ENCODE assay signal across 8 cellular contexts in genomic region chr7:126700807-126701604, GRCh38.
A peak's percentile ranks its signal among the peaks of the same experiment; 100 is the strongest.
DNase-seq lines count a peak whose midpoint lies in the region; ATAC-seq and TF ChIP-seq lines count a peak whose summit lies in the region.

No MANE protein-coding gene starts in this region.

- peaks cover 13% of the 10 kb centered on the region for H3F3A ChIP-seq in smooth muscle cell (ENCODE audit: low read depth)

- H3K9me3 ChIP-seq in smooth muscle cell (replicated peaks; ENCODE audit: low read depth), result no peaks in the 10 kb centered on the region

- ATAC-seq in GM19025 (IDR thresholded peaks at IDR 0.05; ENCODE audit: low read depth, unreplicated experiment) (peak; percentile 80), HG03108 (IDR thresholded peaks at IDR 0.05; ENCODE audit: unreplicated experiment) (peak; percentile 89)
- peak; percentile 100 for ATAC-seq in activated CD4-positive, alpha-beta T cell treated with anti-CD3 and anti-CD28 coated beads for 36 hours

- WGBS in smooth muscle cell (ENCODE audit: low lambda C conversion rate), result under 1% methylated on average over 5 of the region's 5 CpGs

- CTCF ChIA-PET in activated CD4-positive, alpha-beta T cell treated with anti-CD3 and anti-CD28 coated beads for 36 hours (lab: Charles Lee), result interaction anchor here (0.5 to 1.1 kb wide), 2 partner anchors 103 to 293 kb away, joined by 3 read pairs; no protein-coding TSS in a partner anchor

- no peak overlapping the region for H2AFZ ChIP-seq in smooth muscle cell (ENCODE audit: low read depth)

- H3K4me3 ChIP-seq in fibroblast of pulmonary artery (replicated peaks; ENCODE audit: low read depth, low read length) (peak overlapping the region; percentile 1), smooth muscle cell (no peak overlapping the region)

- H3K4me2 ChIP-seq in smooth muscle cell, result peak overlapping the region; percentile 80

- peak overlapping the region; percentile 96 for H3K27ac ChIP-seq in smooth muscle cell (ENCODE audit: low read depth)

- H3K4me1 Mint-ChIP-seq in activated CD4-positive, alpha-beta T cell treated with anti-CD3 and anti-CD28 coated beads for 36 hours, result peaks cover 2% of the 10 kb centered on the region

- POLR2A ChIA-PET in activated CD4-positive, alpha-beta T cell treated with anti-CD3 and anti-CD28 coated beads for 36 hours (lab: Charles Lee), result no interaction called here

- peak overlapping the region; percentile 70 for H3K9ac ChIP-seq in smooth muscle cell (ENCODE audit: low read depth)

- no peaks in the 10 kb centered on the region for H3K36me3 ChIP-seq in smooth muscle cell (ENCODE audit: low read depth)

- no peaks in the 10 kb centered on the region for H4K20me1 ChIP-seq in smooth muscle cell (ENCODE audit: low read depth)

- DNase-seq in CD1c-positive myeloid dendritic cell (ENCODE audit: extremely low spot score) (peak; percentile 91), NCI-H226 (peak; percentile 92), fibroblast of pulmonary artery (ENCODE audit: low read depth) (peak; percentile 96), smooth muscle cell (lab: John Stamatoyannopoulos, UW; ENCODE audit: unreplicated experiment) (peak; percentile 46), amniotic stem cell (lab: John Stamatoyannopoulos, UW) (no peak)
- DNase-seq in activated CD4-positive, alpha-beta T cell treated with anti-CD3 and anti-CD28 coated beads for 36 hours, result peak; percentile 83

- TF ChIP-seq CTCF in fibroblast of pulmonary artery (IDR thresholded peaks at IDR 0.05; ENCODE audit: low read length, missing control alignments) (no peak), smooth muscle cell (IDR thresholded peaks at IDR 0.05; ENCODE audit: borderline replicate concordance, insufficient read depth, poor library complexity, severe bottlenecking) (no peak)

- H3K4me1 ChIP-seq in smooth muscle cell (ENCODE audit: low read depth), result peaks cover 12% of the 10 kb centered on the region

- H3K27ac Mint-ChIP-seq in activated CD4-positive, alpha-beta T cell treated with anti-CD3 and anti-CD28 coated beads for 36 hours, result no peak overlapping the region

- H3K79me2 ChIP-seq in smooth muscle cell (ENCODE audit: low read depth), result no peaks in the 10 kb centered on the region

- intact Hi-C loops in activated CD4-positive, alpha-beta T cell treated with anti-CD3 and anti-CD28 coated beads for 36 hours (cut with DNase I, micrococcal nuclease), result no loop called here

- peaks cover 2% of the 10 kb centered on the region for H3K27me3 Mint-ChIP-seq in activated CD4-positive, alpha-beta T cell treated with anti-CD3 and anti-CD28 coated beads for 36 hours

- peaks cover 4% of the 10 kb centered on the region for H3K9me3 Mint-ChIP-seq in activated CD4-positive, alpha-beta T cell treated with anti-CD3 and anti-CD28 coated beads for 36 hours (ENCODE audit: low read depth)

- H3K36me3 Mint-ChIP-seq in activated CD4-positive, alpha-beta T cell treated with anti-CD3 and anti-CD28 coated beads for 36 hours (ENCODE audit: low read depth), result no peaks in the 10 kb centered on the region

- no peaks in the 10 kb centered on the region for H3K27me3 ChIP-seq in smooth muscle cell (ENCODE audit: low read depth)

- no peak overlapping the region for H3K4me3 Mint-ChIP-seq in activated CD4-positive, alpha-beta T cell treated with anti-CD3 and anti-CD28 coated beads for 36 hours
